ENCODE assay signal across 1 cellular context in genomic region chr3:31567036-31567435, GRCh38.
TF ChIP-seq lines count a peak whose summit lies in the region.

No MANE protein-coding gene starts in this region.

TF ChIP-seq in H1, 55 proteins besides CTCF, POLR2A, EP300 and RAD21:
- TF ChIP-seq, protein P1, sequence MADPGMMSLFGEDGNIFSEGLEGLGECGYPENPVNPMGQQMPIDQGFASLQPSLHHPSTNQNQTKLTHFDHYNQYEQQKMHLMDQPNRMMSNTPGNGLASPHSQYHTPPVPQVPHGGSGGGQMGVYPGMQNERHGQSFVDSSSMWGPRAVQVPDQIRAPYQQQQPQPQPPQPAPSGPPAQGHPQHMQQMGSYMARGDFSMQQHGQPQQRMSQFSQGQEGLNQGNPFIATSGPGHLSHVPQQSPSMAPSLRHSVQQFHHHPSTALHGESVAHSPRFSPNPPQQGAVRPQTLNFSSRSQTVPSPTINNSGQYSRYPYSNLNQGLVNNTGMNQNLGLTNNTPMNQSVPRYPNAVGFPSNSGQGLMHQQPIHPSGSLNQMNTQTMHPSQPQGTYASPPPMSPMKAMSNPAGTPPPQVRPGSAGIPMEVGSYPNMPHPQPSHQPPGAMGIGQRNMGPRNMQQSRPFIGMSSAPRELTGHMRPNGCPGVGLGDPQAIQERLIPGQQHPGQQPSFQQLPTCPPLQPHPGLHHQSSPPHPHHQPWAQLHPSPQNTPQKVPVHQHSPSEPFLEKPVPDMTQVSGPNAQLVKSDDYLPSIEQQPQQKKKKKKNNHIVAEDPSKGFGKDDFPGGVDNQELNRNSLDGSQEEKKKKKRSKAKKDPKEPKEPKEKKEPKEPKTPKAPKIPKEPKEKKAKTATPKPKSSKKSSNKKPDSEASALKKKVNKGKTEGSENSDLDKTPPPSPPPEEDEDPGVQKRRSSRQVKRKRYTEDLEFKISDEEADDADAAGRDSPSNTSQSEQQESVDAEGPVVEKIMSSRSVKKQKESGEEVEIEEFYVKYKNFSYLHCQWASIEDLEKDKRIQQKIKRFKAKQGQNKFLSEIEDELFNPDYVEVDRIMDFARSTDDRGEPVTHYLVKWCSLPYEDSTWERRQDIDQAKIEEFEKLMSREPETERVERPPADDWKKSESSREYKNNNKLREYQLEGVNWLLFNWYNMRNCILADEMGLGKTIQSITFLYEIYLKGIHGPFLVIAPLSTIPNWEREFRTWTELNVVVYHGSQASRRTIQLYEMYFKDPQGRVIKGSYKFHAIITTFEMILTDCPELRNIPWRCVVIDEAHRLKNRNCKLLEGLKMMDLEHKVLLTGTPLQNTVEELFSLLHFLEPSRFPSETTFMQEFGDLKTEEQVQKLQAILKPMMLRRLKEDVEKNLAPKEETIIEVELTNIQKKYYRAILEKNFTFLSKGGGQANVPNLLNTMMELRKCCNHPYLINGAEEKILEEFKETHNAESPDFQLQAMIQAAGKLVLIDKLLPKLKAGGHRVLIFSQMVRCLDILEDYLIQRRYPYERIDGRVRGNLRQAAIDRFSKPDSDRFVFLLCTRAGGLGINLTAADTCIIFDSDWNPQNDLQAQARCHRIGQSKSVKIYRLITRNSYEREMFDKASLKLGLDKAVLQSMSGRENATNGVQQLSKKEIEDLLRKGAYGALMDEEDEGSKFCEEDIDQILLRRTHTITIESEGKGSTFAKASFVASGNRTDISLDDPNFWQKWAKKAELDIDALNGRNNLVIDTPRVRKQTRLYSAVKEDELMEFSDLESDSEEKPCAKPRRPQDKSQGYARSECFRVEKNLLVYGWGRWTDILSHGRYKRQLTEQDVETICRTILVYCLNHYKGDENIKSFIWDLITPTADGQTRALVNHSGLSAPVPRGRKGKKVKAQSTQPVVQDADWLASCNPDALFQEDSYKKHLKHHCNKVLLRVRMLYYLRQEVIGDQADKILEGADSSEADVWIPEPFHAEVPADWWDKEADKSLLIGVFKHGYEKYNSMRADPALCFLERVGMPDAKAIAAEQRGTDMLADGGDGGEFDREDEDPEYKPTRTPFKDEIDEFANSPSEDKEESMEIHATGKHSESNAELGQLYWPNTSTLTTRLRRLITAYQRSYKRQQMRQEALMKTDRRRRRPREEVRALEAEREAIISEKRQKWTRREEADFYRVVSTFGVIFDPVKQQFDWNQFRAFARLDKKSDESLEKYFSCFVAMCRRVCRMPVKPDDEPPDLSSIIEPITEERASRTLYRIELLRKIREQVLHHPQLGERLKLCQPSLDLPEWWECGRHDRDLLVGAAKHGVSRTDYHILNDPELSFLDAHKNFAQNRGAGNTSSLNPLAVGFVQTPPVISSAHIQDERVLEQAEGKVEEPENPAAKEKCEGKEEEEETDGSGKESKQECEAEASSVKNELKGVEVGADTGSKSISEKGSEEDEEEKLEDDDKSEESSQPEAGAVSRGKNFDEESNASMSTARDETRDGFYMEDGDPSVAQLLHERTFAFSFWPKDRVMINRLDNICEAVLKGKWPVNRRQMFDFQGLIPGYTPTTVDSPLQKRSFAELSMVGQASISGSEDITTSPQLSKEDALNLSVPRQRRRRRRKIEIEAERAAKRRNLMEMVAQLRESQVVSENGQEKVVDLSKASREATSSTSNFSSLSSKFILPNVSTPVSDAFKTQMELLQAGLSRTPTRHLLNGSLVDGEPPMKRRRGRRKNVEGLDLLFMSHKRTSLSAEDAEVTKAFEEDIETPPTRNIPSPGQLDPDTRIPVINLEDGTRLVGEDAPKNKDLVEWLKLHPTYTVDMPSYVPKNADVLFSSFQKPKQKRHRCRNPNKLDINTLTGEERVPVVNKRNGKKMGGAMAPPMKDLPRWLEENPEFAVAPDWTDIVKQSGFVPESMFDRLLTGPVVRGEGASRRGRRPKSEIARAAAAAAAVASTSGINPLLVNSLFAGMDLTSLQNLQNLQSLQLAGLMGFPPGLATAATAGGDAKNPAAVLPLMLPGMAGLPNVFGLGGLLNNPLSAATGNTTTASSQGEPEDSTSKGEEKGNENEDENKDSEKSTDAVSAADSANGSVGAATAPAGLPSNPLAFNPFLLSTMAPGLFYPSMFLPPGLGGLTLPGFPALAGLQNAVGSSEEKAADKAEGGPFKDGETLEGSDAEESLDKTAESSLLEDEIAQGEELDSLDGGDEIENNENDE (IDR thresholded peaks at IDR 0.05; ENCODE audit: insufficient replicate concordance, low read length): peak; percentile 71
- 0 out of 2 replicates have a peak, but pooled peaks have one; percentile 21 for TF ChIP-seq JUND (IDR thresholded peaks at IDR 0.05; ENCODE audit: low read length)
- no peak for TF ChIP-seq CBX5 (IDR thresholded peaks at IDR 0.05; ENCODE audit: low read depth, low read length)
- TF ChIP-seq SP2 (IDR thresholded peaks at IDR 0.05; ENCODE audit: low read length): no peak
